Comparison of ENCODE assay signal across 8 cellular contexts in genomic region chr7:118352854-118353453, GRCh38.
DNase-seq lines count a peak whose midpoint lies in the region; ATAC-seq and TF ChIP-seq lines count a peak whose summit lies in the region.

No MANE protein-coding gene starts in this region.

- H3K27ac ChIP-seq in MM.1S (ENCODE audit: low read length), result no peak overlapping the region
- H3K27ac ChIP-seq in mesendoderm (ENCODE audit: low read depth, low read length), result no peak overlapping the region
- H3K27ac ChIP-seq in transverse colon, result no peak overlapping the region

- no peak overlapping the region for H2BK5ac ChIP-seq in mesendoderm (ENCODE audit: low read length)

- H3K4me2 ChIP-seq in MM.1S (ENCODE audit: low read depth, low read length), result no peak overlapping the region
- no peak overlapping the region for H3K4me2 ChIP-seq in mesendoderm (ENCODE audit: low read length)

- in situ Hi-C loops in transverse colon (cut with MboI; ENCODE audit: low pct_ligation_motif_present in 1 of 4, low pct_unique_long_range_greater_than_20kb in 1 of 4, low sequenced_read_pairs in 3 of 4), result no loop called here

- H4K20me1 ChIP-seq in MM.1S (ENCODE audit: insufficient read depth, low read length), result no peaks in the 10 kb centered on the region

- no peak overlapping the region for H3K4ac ChIP-seq in mesendoderm (ENCODE audit: low read depth, low read length)

- 0 out of 2 replicates have a peak, but pooled peaks cover 7% of the 10 kb centered on the region for H3K4me1 ChIP-seq in MM.1S (ENCODE audit: low read length)
- H3K4me1 ChIP-seq in mesendoderm (ENCODE audit: control insufficient read depth, low read depth, low read length), result no peaks in the 10 kb centered on the region
- H3K4me1 ChIP-seq in transverse colon, result no peaks in the 10 kb centered on the region

- H3K36me3 ChIP-seq in MM.1S (replicated peaks; ENCODE audit: insufficient read depth, low read length) (no peaks in the 10 kb centered on the region), mesendoderm (ENCODE audit: control insufficient read depth, insufficient read depth, low read length) (no peaks in the 10 kb centered on the region), transverse colon (no peaks in the 10 kb centered on the region)

- H3K23ac ChIP-seq in mesendoderm (ENCODE audit: low read length), result no peak overlapping the region

- H3K9me2 ChIP-seq in MM.1S (replicated peaks; ENCODE audit: insufficient read depth, low read length), result no peaks in the 10 kb centered on the region

- no peak for TF ChIP-seq POLR2A in transverse colon (IDR thresholded peaks at IDR 0.05)

- peak; percentile 60 for DNase-seq in MM.1S
- peak; percentile 40 for DNase-seq in SKM-1 treated with dmso at 0.1 percent for 144 hours (lab: John Stamatoyannopoulos, UW; ENCODE audit: unreplicated experiment)
- DNase-seq in mesendoderm, result peak; percentile 64
- no peak for DNase-seq in transverse colon
- DNase-seq in T-helper 9 cell, result no peak
- no peak for DNase-seq in stimulated activated CD4-positive, alpha-beta T cell treated with anti-CD3 and anti-CD28 coated beads, Interleukin-1b, Interleukin-23, amount 100 ng/mL, for 48 hours

- H2BK15ac ChIP-seq in mesendoderm (replicated peaks; ENCODE audit: low read depth), result no peak overlapping the region

- WGBS in mesendoderm (ENCODE audit: extremely low coverage, insufficient coverage, low lambda C conversion rate), result no CpG with 5 or more reads among the region's 3 CpGs
- WGBS in transverse colon (ENCODE audit: low coverage in 1 of 2), 2 donors, result 47 to 53% methylated on average over 3 of the region's 3 CpGs

- H4K5ac ChIP-seq in mesendoderm (ENCODE audit: low read length), result no peak overlapping the region

- H3K9me3 ChIP-seq in MM.1S (replicated peaks; ENCODE audit: insufficient read depth, low read length) (no peaks in the 10 kb centered on the region), transverse colon (no peaks in the 10 kb centered on the region)

- no peak overlapping the region for H2BK120ac ChIP-seq in mesendoderm (ENCODE audit: low read depth, low read length)

- H3F3A ChIP-seq in MM.1S (ENCODE audit: insufficient read depth, low read length), result no peaks in the 10 kb centered on the region

- H3K27me3 ChIP-seq in MM.1S (replicated peaks; ENCODE audit: insufficient read depth, low read length), result no peaks in the 10 kb centered on the region
- H3K27me3 ChIP-seq in mesendoderm (ENCODE audit: insufficient read depth, low read length, poor library complexity), result no peaks in the 10 kb centered on the region
- no peaks in the 10 kb centered on the region for H3K27me3 ChIP-seq in transverse colon

- H3K79me1 ChIP-seq in mesendoderm (ENCODE audit: low read length), result no peaks in the 10 kb centered on the region

- H3K56ac ChIP-seq in mesendoderm (ENCODE audit: low read length), result no peak overlapping the region

- no peak overlapping the region for H3K18ac ChIP-seq in mesendoderm (ENCODE audit: low read length)

- H3K9ac ChIP-seq in MM.1S (ENCODE audit: low read length), result no peak overlapping the region
- H3K9ac ChIP-seq in mesendoderm (ENCODE audit: low read length), result no peak overlapping the region

- no peak overlapping the region for H2AK5ac ChIP-seq in mesendoderm (ENCODE audit: low read length)

- peak; percentile 58 for TF ChIP-seq CTCF in MM.1S (IDR thresholded peaks at IDR 0.05; ENCODE audit: low read length)
- peak in 2 of 5 experiments; percentile 23 to 26 for TF ChIP-seq CTCF in transverse colon (IDR thresholded peaks at IDR 0.05)

- intact Hi-C loops in transverse colon (cut with DNase I; ENCODE audit: low total_unique reads), result no loop called here

- no peak overlapping the region for H4K8ac ChIP-seq in mesendoderm (ENCODE audit: low read depth, low read length)

- H3K4me3 ChIP-seq in MM.1S (ENCODE audit: low read length), result no peak overlapping the region
- H3K4me3 ChIP-seq in mesendoderm (ENCODE audit: low read length), result no peak overlapping the region
- no peak overlapping the region for H3K4me3 ChIP-seq in transverse colon

- H3K79me2 ChIP-seq in MM.1S (ENCODE audit: low read length) (no peaks in the 10 kb centered on the region), mesendoderm (ENCODE audit: control insufficient read depth, insufficient read depth, low read length) (no peaks in the 10 kb centered on the region)

- no peak for TF ChIP-seq EP300 in transverse colon (IDR thresholded peaks at IDR 0.05; ENCODE audit: low read depth)

- ATAC-seq in GM18867 (IDR thresholded peaks at IDR 0.05; ENCODE audit: unreplicated experiment) (peak; percentile 60), HG03196 (IDR thresholded peaks at IDR 0.05; ENCODE audit: unreplicated experiment) (no peak)

- no peak overlapping the region for H2AFZ ChIP-seq in MM.1S (ENCODE audit: low read length)

Comparison
In these comparisons a context has a peak if more than half of its experiments do, and no peak if none do; other contexts are left out.
1. DNase-seq: peak in MM.1S (single experiment), SKM-1 treated with dmso at 0.1 percent for 144 hours (single experiment) and mesendoderm (single experiment); none in transverse colon (single experiment), T-helper 9 cell (single experiment) and stimulated activated CD4-positive, alpha-beta T cell treated with anti-CD3 and anti-CD28 coated beads, Interleukin-1b, Interleukin-23, amount 100 ng/mL, for 48 hours (single experiment).